ENCODE assay signal across 1 cellular context in the genomic region with DNA sequence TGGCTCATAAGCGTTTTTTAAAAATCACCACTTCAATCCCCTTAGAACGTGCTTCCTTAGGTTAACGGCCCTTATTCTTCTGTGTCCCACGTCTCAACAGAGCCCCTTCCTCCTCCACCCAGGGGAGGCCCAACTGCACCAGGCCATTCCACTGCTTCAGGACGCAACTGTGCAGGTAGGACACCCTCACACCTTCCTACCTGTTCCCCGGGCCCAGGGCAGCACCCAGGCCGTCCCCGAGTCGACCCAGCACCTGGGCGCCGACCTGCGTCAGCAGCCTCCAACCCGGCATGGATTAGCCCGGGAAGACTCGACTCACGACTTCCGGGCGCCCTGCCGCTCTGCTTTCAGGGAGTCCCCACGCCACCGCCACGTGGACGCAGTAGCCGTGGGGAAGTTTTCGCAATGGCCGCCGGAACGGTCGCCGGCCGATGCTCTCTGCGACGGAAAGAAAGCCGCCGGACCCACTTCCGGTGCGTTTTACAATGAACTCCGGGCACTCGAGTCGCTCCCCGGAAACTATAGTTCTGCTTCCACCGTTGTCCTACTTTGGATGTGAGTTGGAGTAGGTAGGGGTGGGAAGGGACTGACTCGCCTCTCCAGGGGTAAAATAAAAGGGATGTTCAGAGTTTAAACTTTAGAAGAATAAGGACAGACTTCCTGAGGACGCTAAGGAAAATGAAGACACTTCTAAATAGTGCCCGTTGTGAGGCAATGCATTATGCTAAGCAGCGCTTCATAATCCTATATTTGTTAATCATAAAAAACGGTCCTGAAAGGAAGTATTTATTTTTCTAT.
TF ChIP-seq lines count a peak whose summit lies in the region.

A gene (minus strand): TSS at position 442 of the 798 bp plus-strand sequence. CDS start 150 bp downstream, at position 292.

TF ChIP-seq in HepG2, 621 proteins besides CTCF, POLR2A, EP300 and RAD21 (continued from another document and continues in another):
- TF ChIP-seq, protein P1, sequence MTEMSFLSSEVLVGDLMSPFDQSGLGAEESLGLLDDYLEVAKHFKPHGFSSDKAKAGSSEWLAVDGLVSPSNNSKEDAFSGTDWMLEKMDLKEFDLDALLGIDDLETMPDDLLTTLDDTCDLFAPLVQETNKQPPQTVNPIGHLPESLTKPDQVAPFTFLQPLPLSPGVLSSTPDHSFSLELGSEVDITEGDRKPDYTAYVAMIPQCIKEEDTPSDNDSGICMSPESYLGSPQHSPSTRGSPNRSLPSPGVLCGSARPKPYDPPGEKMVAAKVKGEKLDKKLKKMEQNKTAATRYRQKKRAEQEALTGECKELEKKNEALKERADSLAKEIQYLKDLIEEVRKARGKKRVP (CRISPR knock-in tag; IDR thresholded peaks at IDR 0.05): peak in 1 of 2 experiments; percentile 71; a peak in 2 of 4 replicates
- TF ChIP-seq TBP (CRISPR knock-in tag; IDR thresholded peaks at IDR 0.05) (no peak; the same call in 1 of the 2 replicates), ONECUT2 (CRISPR knock-in tag; IDR thresholded peaks at IDR 0.05) (peak; percentile 69; the same call in 1 of the 2 replicates), HDAC2 (CRISPR knock-in tag; IDR thresholded peaks at IDR 0.05) (peak; percentile 91), ZNF232 (CRISPR knock-in tag; IDR thresholded peaks at IDR 0.05; ENCODE audit: borderline replicate concordance) (peak; percentile 95; the same call in 1 of the 2 replicates), HHEX (CRISPR knock-in tag; IDR thresholded peaks at IDR 0.05) (no peak), ZBTB20 (CRISPR knock-in tag; IDR thresholded peaks at IDR 0.05; ENCODE audit: borderline replicate concordance, low read depth) (peak; percentile 92; the same call in 1 of the 2 replicates), ZNF562 (CRISPR knock-in tag; IDR thresholded peaks at IDR 0.05; ENCODE audit: borderline replicate concordance) (peak; percentile 91; the same call in 1 of the 2 replicates), KDM2A (CRISPR knock-in tag; IDR thresholded peaks at IDR 0.05; ENCODE audit: borderline replicate concordance, low read depth) (peak; percentile 99), ZNF660 (CRISPR knock-in tag; IDR thresholded peaks at IDR 0.05; ENCODE audit: borderline replicate concordance, low read depth) (no peak), ZNF607 (CRISPR knock-in tag; IDR thresholded peaks at IDR 0.05; ENCODE audit: borderline replicate concordance) (peak; percentile 99), ZNF501 (CRISPR knock-in tag; IDR thresholded peaks at IDR 0.05) (peak; percentile 98), POLR2AphosphoS5 (IDR thresholded peaks at IDR 0.05; ENCODE audit: low read depth, low read length) (peak; percentile 55), ZFP90 (CRISPR knock-in tag; IDR thresholded peaks at IDR 0.05; ENCODE audit: borderline replicate concordance) (peak; percentile 99), PAWR (CRISPR knock-in tag; IDR thresholded peaks at IDR 0.05; ENCODE audit: borderline replicate concordance) (no peak; the same call in 1 of the 2 replicates), ADNP (CRISPR knock-in tag; IDR thresholded peaks at IDR 0.05) (no peak), ZNF253 (CRISPR knock-in tag; IDR thresholded peaks at IDR 0.05; ENCODE audit: borderline replicate concordance) (peak; percentile 82; the same call in 1 of the 2 replicates), WIZ (CRISPR knock-in tag; IDR thresholded peaks at IDR 0.05) (peak; percentile 99), ZNF713 (CRISPR knock-in tag; IDR thresholded peaks at IDR 0.05) (no peak), ZNF766 (CRISPR knock-in tag; IDR thresholded peaks at IDR 0.05; ENCODE audit: borderline replicate concordance) (peak; percentile 95), U2AF2 (IDR thresholded peaks at IDR 0.05; ENCODE audit: low read depth, low read length) (no peak; the same call in 1 of the 2 replicates), CCDC6 (CRISPR knock-in tag; IDR thresholded peaks at IDR 0.05) (peak; percentile 89; the same call in 1 of the 2 replicates), HNRNPH1 (optimal IDR thresholded peaks at IDR 0.05; ENCODE audit: low read depth, low read length) (no peak), EZH2 (conservative IDR thresholded peaks at IDR 0.05; ENCODE audit: low read depth, low read length) (0 out of 2 replicates have a peak, but pooled peaks have one; percentile 44), JUN (CRISPR knock-in tag; IDR thresholded peaks at IDR 0.05) (peak; percentile 55; the same call in 1 of the 2 replicates)
- TF ChIP-seq, protein P2, sequence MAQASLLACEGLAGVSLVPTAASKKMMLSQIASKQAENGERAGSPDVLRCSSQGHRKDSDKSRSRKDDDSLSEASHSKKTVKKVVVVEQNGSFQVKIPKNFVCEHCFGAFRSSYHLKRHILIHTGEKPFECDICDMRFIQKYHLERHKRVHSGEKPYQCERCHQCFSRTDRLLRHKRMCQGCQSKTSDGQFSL (CRISPR knock-in tag; IDR thresholded peaks at IDR 0.05): peak; percentile 60; the same call in 1 of the 2 replicates
- TF ChIP-seq, protein P3, sequence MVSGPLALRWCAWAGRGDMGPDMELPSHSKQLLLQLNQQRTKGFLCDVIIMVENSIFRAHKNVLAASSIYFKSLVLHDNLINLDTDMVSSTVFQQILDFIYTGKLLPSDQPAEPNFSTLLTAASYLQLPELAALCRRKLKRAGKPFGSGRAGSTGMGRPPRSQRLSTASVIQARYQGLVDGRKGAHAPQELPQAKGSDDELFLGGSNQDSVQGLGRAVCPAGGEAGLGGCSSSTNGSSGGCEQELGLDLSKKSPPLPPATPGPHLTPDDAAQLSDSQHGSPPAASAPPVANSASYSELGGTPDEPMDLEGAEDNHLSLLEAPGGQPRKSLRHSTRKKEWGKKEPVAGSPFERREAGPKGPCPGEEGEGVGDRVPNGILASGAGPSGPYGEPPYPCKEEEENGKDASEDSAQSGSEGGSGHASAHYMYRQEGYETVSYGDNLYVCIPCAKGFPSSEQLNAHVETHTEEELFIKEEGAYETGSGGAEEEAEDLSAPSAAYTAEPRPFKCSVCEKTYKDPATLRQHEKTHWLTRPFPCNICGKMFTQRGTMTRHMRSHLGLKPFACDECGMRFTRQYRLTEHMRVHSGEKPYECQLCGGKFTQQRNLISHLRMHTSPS (CRISPR knock-in tag; IDR thresholded peaks at IDR 0.05; ENCODE audit: low read depth): 0 out of 2 replicates have a peak, but pooled peaks have one; percentile 17
- TF ChIP-seq, protein P4, sequence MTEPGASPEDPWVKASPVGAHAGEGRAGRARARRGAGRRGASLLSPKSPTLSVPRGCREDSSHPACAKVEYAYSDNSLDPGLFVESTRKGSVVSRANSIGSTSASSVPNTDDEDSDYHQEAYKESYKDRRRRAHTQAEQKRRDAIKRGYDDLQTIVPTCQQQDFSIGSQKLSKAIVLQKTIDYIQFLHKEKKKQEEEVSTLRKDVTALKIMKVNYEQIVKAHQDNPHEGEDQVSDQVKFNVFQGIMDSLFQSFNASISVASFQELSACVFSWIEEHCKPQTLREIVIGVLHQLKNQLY (CRISPR knock-in tag; IDR thresholded peaks at IDR 0.05): peak; percentile 98
- TF ChIP-seq, protein P5, sequence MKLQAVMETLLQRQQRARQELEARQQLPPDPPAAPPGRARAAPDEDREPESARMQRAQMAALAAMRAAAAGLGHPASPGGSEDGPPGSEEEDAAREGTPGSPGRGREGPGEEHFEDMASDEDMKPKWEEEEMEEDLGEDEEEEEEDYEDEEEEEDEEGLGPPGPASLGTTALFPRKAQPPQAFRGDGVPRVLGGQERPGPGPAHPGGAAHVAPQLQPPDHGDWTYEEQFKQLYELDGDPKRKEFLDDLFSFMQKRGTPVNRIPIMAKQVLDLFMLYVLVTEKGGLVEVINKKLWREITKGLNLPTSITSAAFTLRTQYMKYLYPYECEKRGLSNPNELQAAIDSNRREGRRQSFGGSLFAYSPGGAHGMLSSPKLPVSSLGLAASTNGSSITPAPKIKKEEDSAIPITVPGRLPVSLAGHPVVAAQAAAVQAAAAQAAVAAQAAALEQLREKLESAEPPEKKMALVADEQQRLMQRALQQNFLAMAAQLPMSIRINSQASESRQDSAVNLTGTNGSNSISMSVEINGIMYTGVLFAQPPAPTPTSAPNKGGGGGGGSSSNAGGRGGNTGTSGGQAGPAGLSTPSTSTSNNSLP (IDR thresholded peaks at IDR 0.05; ENCODE audit: low read depth, low read length): no peak
- TF ChIP-seq, protein P6, sequence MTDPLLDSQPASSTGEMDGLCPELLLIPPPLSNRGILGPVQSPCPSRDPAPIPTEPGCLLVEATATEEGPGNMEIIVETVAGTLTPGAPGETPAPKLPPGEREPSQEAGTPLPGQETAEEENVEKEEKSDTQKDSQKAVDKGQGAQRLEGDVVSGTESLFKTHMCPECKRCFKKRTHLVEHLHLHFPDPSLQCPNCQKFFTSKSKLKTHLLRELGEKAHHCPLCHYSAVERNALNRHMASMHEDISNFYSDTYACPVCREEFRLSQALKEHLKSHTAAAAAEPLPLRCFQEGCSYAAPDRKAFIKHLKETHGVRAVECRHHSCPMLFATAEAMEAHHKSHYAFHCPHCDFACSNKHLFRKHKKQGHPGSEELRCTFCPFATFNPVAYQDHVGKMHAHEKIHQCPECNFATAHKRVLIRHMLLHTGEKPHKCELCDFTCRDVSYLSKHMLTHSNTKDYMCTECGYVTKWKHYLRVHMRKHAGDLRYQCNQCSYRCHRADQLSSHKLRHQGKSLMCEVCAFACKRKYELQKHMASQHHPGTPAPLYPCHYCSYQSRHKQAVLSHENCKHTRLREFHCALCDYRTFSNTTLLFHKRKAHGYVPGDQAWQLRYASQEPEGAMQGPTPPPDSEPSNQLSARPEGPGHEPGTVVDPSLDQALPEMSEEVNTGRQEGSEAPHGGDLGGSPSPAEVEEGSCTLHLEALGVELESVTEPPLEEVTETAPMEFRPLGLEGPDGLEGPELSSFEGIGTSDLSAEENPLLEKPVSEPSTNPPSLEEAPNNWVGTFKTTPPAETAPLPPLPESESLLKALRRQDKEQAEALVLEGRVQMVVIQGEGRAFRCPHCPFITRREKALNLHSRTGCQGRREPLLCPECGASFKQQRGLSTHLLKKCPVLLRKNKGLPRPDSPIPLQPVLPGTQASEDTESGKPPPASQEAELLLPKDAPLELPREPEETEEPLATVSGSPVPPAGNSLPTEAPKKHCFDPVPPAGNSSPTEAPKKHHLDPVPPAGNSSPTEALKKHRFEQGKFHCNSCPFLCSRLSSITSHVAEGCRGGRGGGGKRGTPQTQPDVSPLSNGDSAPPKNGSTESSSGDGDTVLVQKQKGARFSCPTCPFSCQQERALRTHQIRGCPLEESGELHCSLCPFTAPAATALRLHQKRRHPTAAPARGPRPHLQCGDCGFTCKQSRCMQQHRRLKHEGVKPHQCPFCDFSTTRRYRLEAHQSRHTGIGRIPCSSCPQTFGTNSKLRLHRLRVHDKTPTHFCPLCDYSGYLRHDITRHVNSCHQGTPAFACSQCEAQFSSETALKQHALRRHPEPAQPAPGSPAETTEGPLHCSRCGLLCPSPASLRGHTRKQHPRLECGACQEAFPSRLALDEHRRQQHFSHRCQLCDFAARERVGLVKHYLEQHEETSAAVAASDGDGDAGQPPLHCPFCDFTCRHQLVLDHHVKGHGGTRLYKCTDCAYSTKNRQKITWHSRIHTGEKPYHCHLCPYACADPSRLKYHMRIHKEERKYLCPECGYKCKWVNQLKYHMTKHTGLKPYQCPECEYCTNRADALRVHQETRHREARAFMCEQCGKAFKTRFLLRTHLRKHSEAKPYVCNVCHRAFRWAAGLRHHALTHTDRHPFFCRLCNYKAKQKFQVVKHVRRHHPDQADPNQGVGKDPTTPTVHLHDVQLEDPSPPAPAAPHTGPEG (CRISPR knock-in tag; IDR thresholded peaks at IDR 0.05): peak; percentile 96
- TF ChIP-seq, protein P7, sequence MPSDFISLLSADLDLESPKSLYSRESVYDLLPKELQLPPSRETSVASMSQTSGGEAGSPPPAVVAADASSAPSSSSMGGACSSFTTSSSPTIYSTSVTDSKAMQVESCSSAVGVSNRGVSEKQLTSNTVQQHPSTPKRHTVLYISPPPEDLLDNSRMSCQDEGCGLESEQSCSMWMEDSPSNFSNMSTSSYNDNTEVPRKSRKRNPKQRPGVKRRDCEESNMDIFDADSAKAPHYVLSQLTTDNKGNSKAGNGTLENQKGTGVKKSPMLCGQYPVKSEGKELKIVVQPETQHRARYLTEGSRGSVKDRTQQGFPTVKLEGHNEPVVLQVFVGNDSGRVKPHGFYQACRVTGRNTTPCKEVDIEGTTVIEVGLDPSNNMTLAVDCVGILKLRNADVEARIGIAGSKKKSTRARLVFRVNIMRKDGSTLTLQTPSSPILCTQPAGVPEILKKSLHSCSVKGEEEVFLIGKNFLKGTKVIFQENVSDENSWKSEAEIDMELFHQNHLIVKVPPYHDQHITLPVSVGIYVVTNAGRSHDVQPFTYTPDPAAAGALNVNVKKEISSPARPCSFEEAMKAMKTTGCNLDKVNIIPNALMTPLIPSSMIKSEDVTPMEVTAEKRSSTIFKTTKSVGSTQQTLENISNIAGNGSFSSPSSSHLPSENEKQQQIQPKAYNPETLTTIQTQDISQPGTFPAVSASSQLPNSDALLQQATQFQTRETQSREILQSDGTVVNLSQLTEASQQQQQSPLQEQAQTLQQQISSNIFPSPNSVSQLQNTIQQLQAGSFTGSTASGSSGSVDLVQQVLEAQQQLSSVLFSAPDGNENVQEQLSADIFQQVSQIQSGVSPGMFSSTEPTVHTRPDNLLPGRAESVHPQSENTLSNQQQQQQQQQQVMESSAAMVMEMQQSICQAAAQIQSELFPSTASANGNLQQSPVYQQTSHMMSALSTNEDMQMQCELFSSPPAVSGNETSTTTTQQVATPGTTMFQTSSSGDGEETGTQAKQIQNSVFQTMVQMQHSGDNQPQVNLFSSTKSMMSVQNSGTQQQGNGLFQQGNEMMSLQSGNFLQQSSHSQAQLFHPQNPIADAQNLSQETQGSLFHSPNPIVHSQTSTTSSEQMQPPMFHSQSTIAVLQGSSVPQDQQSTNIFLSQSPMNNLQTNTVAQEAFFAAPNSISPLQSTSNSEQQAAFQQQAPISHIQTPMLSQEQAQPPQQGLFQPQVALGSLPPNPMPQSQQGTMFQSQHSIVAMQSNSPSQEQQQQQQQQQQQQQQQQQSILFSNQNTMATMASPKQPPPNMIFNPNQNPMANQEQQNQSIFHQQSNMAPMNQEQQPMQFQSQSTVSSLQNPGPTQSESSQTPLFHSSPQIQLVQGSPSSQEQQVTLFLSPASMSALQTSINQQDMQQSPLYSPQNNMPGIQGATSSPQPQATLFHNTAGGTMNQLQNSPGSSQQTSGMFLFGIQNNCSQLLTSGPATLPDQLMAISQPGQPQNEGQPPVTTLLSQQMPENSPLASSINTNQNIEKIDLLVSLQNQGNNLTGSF (CRISPR knock-in tag; IDR thresholded peaks at IDR 0.05): peak; percentile 96
- TF ChIP-seq, protein P8, sequence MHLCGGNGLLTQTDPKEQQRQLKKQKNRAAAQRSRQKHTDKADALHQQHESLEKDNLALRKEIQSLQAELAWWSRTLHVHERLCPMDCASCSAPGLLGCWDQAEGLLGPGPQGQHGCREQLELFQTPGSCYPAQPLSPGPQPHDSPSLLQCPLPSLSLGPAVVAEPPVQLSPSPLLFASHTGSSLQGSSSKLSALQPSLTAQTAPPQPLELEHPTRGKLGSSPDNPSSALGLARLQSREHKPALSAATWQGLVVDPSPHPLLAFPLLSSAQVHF (CRISPR knock-in tag; IDR thresholded peaks at IDR 0.05): peak; percentile 95
